In the genomic region with DNA sequence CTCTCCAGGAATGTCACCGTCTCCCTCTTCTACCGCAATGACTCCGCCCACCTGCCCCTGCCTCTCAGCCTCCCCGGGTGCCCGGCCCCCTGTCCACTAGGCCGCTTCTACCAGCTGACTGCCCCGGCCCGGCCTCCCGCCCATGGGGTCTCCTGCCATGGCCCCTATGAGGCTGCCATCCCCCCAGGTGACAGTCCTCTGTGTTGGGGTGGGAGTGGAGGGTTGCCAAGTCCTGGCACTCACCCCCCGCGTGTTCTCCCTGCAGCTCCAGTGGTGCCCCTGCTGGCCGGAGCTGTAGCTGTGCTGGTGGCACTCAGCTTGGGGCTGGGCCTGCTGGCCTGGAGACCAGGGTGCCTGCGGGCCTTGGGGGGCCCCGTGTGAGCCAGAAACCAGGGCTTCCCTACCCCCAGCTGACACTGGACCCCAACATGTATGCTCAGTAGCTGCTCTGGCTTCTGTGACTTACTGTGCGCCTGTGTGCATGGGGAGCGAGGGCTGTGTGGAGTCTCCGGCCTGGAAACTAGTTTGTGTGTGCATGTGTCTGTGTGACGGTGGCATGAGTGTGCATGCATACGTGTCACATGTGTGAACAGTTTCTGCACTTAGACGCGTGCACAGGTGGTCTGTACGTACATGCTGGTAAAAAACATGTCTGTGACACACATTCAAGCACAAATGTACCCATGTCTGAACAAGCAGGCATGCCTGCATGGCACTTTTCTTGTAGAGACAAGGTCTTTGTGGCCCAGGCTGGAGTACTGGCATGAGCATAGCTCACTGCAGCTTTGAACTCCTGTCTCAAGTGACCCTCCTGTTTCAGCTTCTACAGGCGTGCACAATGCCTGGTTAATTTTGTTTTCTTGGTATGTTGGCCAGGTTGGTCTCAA, we compare ENCODE assay signal across 1 cellular context.
TF ChIP-seq lines count a peak whose summit lies in the region.

No MANE protein-coding gene starts in this region.

TF ChIP-seq in K562, 482 proteins besides CTCF, POLR2A, EP300 and RAD21 (continued from another document and continues in another):
- TF ChIP-seq, protein P1, sequence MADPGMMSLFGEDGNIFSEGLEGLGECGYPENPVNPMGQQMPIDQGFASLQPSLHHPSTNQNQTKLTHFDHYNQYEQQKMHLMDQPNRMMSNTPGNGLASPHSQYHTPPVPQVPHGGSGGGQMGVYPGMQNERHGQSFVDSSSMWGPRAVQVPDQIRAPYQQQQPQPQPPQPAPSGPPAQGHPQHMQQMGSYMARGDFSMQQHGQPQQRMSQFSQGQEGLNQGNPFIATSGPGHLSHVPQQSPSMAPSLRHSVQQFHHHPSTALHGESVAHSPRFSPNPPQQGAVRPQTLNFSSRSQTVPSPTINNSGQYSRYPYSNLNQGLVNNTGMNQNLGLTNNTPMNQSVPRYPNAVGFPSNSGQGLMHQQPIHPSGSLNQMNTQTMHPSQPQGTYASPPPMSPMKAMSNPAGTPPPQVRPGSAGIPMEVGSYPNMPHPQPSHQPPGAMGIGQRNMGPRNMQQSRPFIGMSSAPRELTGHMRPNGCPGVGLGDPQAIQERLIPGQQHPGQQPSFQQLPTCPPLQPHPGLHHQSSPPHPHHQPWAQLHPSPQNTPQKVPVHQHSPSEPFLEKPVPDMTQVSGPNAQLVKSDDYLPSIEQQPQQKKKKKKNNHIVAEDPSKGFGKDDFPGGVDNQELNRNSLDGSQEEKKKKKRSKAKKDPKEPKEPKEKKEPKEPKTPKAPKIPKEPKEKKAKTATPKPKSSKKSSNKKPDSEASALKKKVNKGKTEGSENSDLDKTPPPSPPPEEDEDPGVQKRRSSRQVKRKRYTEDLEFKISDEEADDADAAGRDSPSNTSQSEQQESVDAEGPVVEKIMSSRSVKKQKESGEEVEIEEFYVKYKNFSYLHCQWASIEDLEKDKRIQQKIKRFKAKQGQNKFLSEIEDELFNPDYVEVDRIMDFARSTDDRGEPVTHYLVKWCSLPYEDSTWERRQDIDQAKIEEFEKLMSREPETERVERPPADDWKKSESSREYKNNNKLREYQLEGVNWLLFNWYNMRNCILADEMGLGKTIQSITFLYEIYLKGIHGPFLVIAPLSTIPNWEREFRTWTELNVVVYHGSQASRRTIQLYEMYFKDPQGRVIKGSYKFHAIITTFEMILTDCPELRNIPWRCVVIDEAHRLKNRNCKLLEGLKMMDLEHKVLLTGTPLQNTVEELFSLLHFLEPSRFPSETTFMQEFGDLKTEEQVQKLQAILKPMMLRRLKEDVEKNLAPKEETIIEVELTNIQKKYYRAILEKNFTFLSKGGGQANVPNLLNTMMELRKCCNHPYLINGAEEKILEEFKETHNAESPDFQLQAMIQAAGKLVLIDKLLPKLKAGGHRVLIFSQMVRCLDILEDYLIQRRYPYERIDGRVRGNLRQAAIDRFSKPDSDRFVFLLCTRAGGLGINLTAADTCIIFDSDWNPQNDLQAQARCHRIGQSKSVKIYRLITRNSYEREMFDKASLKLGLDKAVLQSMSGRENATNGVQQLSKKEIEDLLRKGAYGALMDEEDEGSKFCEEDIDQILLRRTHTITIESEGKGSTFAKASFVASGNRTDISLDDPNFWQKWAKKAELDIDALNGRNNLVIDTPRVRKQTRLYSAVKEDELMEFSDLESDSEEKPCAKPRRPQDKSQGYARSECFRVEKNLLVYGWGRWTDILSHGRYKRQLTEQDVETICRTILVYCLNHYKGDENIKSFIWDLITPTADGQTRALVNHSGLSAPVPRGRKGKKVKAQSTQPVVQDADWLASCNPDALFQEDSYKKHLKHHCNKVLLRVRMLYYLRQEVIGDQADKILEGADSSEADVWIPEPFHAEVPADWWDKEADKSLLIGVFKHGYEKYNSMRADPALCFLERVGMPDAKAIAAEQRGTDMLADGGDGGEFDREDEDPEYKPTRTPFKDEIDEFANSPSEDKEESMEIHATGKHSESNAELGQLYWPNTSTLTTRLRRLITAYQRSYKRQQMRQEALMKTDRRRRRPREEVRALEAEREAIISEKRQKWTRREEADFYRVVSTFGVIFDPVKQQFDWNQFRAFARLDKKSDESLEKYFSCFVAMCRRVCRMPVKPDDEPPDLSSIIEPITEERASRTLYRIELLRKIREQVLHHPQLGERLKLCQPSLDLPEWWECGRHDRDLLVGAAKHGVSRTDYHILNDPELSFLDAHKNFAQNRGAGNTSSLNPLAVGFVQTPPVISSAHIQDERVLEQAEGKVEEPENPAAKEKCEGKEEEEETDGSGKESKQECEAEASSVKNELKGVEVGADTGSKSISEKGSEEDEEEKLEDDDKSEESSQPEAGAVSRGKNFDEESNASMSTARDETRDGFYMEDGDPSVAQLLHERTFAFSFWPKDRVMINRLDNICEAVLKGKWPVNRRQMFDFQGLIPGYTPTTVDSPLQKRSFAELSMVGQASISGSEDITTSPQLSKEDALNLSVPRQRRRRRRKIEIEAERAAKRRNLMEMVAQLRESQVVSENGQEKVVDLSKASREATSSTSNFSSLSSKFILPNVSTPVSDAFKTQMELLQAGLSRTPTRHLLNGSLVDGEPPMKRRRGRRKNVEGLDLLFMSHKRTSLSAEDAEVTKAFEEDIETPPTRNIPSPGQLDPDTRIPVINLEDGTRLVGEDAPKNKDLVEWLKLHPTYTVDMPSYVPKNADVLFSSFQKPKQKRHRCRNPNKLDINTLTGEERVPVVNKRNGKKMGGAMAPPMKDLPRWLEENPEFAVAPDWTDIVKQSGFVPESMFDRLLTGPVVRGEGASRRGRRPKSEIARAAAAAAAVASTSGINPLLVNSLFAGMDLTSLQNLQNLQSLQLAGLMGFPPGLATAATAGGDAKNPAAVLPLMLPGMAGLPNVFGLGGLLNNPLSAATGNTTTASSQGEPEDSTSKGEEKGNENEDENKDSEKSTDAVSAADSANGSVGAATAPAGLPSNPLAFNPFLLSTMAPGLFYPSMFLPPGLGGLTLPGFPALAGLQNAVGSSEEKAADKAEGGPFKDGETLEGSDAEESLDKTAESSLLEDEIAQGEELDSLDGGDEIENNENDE (IDR thresholded peaks at IDR 0.05; ENCODE audit: low read depth, low read length) = peak; percentile 57
- TF ChIP-seq ZNF134 (CRISPR knock-in tag; conservative IDR thresholded peaks at IDR 0.05) (no peak), SRSF1 (IDR thresholded peaks at IDR 0.05; ENCODE audit: low read depth, low read length) (no peak), MBD2 (IDR thresholded peaks at IDR 0.05; ENCODE audit: borderline replicate concordance, low read depth) (no peak; the same call in 1 of the 2 replicates), ZNF280A (IDR thresholded peaks at IDR 0.05; ENCODE audit: low read depth, partially characterized antibody) (no peak), SAFB2 (IDR thresholded peaks at IDR 0.05; ENCODE audit: borderline replicate concordance, low read depth, low read length, severe bottlenecking) (no peak), NELFE (IDR thresholded peaks at IDR 0.05; ENCODE audit: insufficient read depth, insufficient read length) (no peak), RAD51 (IDR thresholded peaks at IDR 0.05; ENCODE audit: borderline replicate concordance, low read depth) (no peak), ZNF121 (CRISPR knock-in tag; conservative IDR thresholded peaks at IDR 0.05) (no peak), PML (IDR thresholded peaks at IDR 0.05; ENCODE audit: low read length) (peak; percentile 44), TOE1 (IDR thresholded peaks at IDR 0.05; ENCODE audit: borderline replicate concordance) (no peak), TOE1 (CRISPR knock-in tag; IDR thresholded peaks at IDR 0.05; ENCODE audit: borderline replicate concordance, low read depth) (peak; percentile 64; the same call in 1 of the 2 replicates), BACH1 (tag; IDR thresholded peaks at IDR 0.05) (no peak), CEBPZ (IDR thresholded peaks at IDR 0.05; ENCODE audit: borderline replicate concordance, low read depth, low read length) (no peak), HNRNPL (IDR thresholded peaks at IDR 0.05; ENCODE audit: low read depth, low read length) (peak; percentile 56; the same call in 1 of the 2 replicates), BHLHE40 (IDR thresholded peaks at IDR 0.05; ENCODE audit: low read length) (no peak), NR1H2 (CRISPR knock-in tag; IDR thresholded peaks at IDR 0.05) (no peak), ZBED1 (IDR thresholded peaks at IDR 0.05) (0 out of 2 replicates have a peak, but pooled peaks have one; percentile 60), SNAPC5 (CRISPR knock-in tag; IDR thresholded peaks at IDR 0.05) (no peak), EWSR1 (IDR thresholded peaks at IDR 0.05; ENCODE audit: borderline replicate concordance, low read depth, partially characterized antibody) (peak; percentile 76), SRSF9 (IDR thresholded peaks at IDR 0.05; ENCODE audit: borderline replicate concordance, low read depth, low read length) (no peak), MYC (IDR thresholded peaks at IDR 0.05; ENCODE audit: low read depth, low read length) (no peak; the same call in 1 of the 2 replicates), MYC (CRISPR knock-in tag; IDR thresholded peaks at IDR 0.05; ENCODE audit: borderline replicate concordance, low read depth) (no peak), JUND (IDR thresholded peaks at IDR 0.05; ENCODE audit: borderline replicate concordance, low read depth, low read length) (no peak), JUND (tag; IDR thresholded peaks at IDR 0.05; ENCODE audit: borderline replicate concordance, low read depth, low read length) (no peak), SMAD2 (IDR thresholded peaks at IDR 0.05; ENCODE audit: low read depth, low read length) (no peak)
- TF ChIP-seq, protein P2, sequence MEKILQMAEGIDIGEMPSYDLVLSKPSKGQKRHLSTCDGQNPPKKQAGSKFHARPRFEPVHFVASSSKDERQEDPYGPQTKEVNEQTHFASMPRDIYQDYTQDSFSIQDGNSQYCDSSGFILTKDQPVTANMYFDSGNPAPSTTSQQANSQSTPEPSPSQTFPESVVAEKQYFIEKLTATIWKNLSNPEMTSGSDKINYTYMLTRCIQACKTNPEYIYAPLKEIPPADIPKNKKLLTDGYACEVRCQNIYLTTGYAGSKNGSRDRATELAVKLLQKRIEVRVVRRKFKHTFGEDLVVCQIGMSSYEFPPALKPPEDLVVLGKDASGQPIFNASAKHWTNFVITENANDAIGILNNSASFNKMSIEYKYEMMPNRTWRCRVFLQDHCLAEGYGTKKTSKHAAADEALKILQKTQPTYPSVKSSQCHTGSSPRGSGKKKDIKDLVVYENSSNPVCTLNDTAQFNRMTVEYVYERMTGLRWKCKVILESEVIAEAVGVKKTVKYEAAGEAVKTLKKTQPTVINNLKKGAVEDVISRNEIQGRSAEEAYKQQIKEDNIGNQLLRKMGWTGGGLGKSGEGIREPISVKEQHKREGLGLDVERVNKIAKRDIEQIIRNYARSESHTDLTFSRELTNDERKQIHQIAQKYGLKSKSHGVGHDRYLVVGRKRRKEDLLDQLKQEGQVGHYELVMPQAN (IDR thresholded peaks at IDR 0.05; ENCODE audit: borderline replicate concordance) = no peak
- TF ChIP-seq, protein P3, sequence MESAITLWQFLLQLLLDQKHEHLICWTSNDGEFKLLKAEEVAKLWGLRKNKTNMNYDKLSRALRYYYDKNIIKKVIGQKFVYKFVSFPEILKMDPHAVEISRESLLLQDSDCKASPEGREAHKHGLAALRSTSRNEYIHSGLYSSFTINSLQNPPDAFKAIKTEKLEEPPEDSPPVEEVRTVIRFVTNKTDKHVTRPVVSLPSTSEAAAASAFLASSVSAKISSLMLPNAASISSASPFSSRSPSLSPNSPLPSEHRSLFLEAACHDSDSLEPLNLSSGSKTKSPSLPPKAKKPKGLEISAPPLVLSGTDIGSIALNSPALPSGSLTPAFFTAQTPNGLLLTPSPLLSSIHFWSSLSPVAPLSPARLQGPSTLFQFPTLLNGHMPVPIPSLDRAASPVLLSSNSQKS (CRISPR knock-in tag; IDR thresholded peaks at IDR 0.05) = no peak
- TF ChIP-seq, protein P4, sequence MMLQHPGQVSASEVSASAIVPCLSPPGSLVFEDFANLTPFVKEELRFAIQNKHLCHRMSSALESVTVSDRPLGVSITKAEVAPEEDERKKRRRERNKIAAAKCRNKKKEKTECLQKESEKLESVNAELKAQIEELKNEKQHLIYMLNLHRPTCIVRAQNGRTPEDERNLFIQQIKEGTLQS (IDR thresholded peaks at IDR 0.05) = no peak
- TF ChIP-seq, protein P4 (CRISPR knock-in tag; conservative IDR thresholded peaks at IDR 0.05) = no peak
